ENCODE assay signal across 18 cellular contexts in the genomic region with DNA sequence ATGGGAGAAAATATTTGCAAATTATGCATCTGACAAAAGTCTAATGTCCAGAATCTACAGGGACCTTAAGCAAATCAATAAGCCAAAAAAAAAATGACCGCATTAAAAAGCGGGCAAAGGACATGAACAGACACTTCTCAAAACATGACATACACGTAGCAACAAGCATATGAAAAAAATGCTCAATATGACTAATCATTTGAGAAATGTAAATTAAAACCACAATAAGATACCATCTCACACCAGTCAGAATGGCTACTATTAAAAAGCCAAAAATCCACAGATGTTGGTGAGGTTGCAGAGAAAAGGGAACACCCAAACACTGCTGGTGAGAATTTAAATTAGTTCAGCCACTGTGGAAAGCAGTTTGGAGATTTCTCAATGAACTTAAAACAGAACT. TPM values are rescaled to one million over a fixed set of nuclear protein-coding genes. Genes with fewer than 3 reads are reported as not detected.
A peak's percentile ranks its signal among the peaks of the same experiment; 100 is the strongest.
DNase-seq lines count a peak whose midpoint lies in the region; ATAC-seq and TF ChIP-seq lines count a peak whose summit lies in the region.
"Had no signal": no experiment of that assay in that cellular context is flagged by ENCODE, and none has a peak within 500 bp of the region (broad histone marks: within the 10 kb centered on the region; RNA-seq: fewer than 3 reads in every experiment).

No MANE protein-coding gene starts in this region.

- TF ChIP-seq CTCF in MCF 10A (IDR thresholded peaks at IDR 0.05; ENCODE audit: unreplicated experiment) (no peak), breast epithelium (IDR thresholded peaks at IDR 0.05) (no peak), activated B cell treated with CpG ODN at 0.5 μM for 24 hours (IDR thresholded peaks at IDR 0.05) (no peak), fibroblast of mammary gland (conservative IDR thresholded peaks at IDR 0.05; ENCODE audit: control insufficient read depth, insufficient read depth, low read depth, low read length) (no peak)

- H3K36me3 Mint-ChIP-seq in MCF 10A (ENCODE audit: insufficient read depth, unreplicated experiment) (peaks cover 28% of the 10 kb centered on the region), activated B cell treated with CpG ODN at 0.5 μM for 24 hours (ENCODE audit: low read depth) (peaks cover 5% of the 10 kb centered on the region)
- H3K36me3 Mint-ChIP-seq: activated CD4-positive, alpha-beta memory T cell treated with anti-CD3 and anti-CD28 coated beads for 36 hours; CD4-positive, CD25-positive, alpha-beta regulatory T cell had no signal

- in situ Hi-C loops in ACHN (cut with HindIII; ENCODE audit: low pct_ligation_motif_present, low pct_unique_long_range_greater_than_20kb, low sequenced_read_pairs) = no loop called here
- in situ Hi-C loops in HAP-1 (cut with MboI; ENCODE audit: low sequenced_read_pairs) = no loop called here

- no peaks in the 10 kb centered on the region for H3K27me3 Mint-ChIP-seq in MCF 10A (ENCODE audit: insufficient read depth, unreplicated experiment)
- no peaks in the 10 kb centered on the region for H3K27me3 Mint-ChIP-seq in activated B cell treated with CpG ODN at 0.5 μM for 24 hours

- H3K4me3 Mint-ChIP-seq in MCF 10A (ENCODE audit: unreplicated experiment) = peak overlapping the region; percentile 28
- no peak overlapping the region for H3K4me3 Mint-ChIP-seq in activated B cell treated with CpG ODN at 0.5 μM for 24 hours
- H3K4me3 Mint-ChIP-seq: activated CD4-positive, alpha-beta memory T cell treated with anti-CD3 and anti-CD28 coated beads for 36 hours; activated T-cell treated with anti-CD3 and anti-CD28 coated beads, Interleukin-2, amount 50 U/mL, for 72 hours had no signal

- H3K36me3 ChIP-seq in breast epithelium = no peaks in the 10 kb centered on the region
- H3K36me3 ChIP-seq in HAP-1 (replicated peaks) = peaks cover 9% of the 10 kb centered on the region

- CTCF ChIA-PET in MCF 10A (lab: Yijun Ruan, JAX) = interaction anchor here (0.6 to 2.0 kb wide), 6 partner anchors 11 to 288 kb away, joined by 3 to 8 read pairs (median 3); no protein-coding TSS in a partner anchor
- CTCF ChIA-PET in activated B cell treated with CpG ODN at 0.5 μM for 24 hours (lab: Charles Lee) = no interaction called here

- H3K4me1 ChIP-seq in breast epithelium (peaks cover 0 to 4% of the 10 kb centered on the region in 2 donors), HAP-1 (peaks cover 18% of the 10 kb centered on the region)

- H3K4me3 ChIP-seq in breast epithelium (no peak overlapping the region), fibroblast of mammary gland (ENCODE audit: control insufficient read depth, low read depth, low read length) (no peak overlapping the region), HAP-1 (no peak overlapping the region)

- H3K27ac ChIP-seq in breast epithelium = no peak overlapping the region

- no peak for TF ChIP-seq POLR2A in breast epithelium (IDR thresholded peaks at IDR 0.05)

- H3K27ac Mint-ChIP-seq in MCF 10A (ENCODE audit: low read depth, unreplicated experiment) (peak overlapping the region; percentile 78), activated B cell treated with CpG ODN at 0.5 μM for 24 hours (peak overlapping the region; percentile 54)
- H3K27ac Mint-ChIP-seq: activated CD4-positive, alpha-beta memory T cell treated with anti-CD3 and anti-CD28 coated beads for 36 hours; activated T-cell treated with anti-CD3 and anti-CD28 coated beads, Interleukin-2, amount 50 U/mL, for 72 hours; CD4-positive, CD25-positive, alpha-beta regulatory T cell had no signal

- H3K27me3 ChIP-seq in breast epithelium (no peaks in the 10 kb centered on the region), HAP-1 (ENCODE audit: low read depth) (no peaks in the 10 kb centered on the region)

- DNase-seq in MCF 10A (ENCODE audit: unreplicated experiment) (peak; percentile 54), breast epithelium (ENCODE audit: low spot score in 2 of 2) (no peak), activated B cell treated with CpG ODN at 0.5 μM for 24 hours (no peak), fibroblast of mammary gland (ENCODE audit: low read depth) (peak; percentile 62), ACHN (no peak), HAP-1 (ENCODE audit: low spot score in 2 of 2) (no peak), activated gamma-delta T cell treated with Interleukin-2 at 50 U/mL for 16 hours (no peak)
- DNase-seq: 8988T; activated CD4-positive, alpha-beta memory T cell treated with anti-CD3 and anti-CD28 coated beads for 36 hours; activated T-cell treated with anti-CD3 and anti-CD28 coated beads, Interleukin-2, amount 50 U/mL, for 72 hours; CD4-positive, CD25-positive, alpha-beta regulatory T cell; head of caudate nucleus; islet precursor cell; OCI-M1; stimulated activated CD4-positive, alpha-beta T cell treated with anti-CD3 and anti-CD28 coated beads, Interleukin-4, amount 100 ng/mL, for 1 hour had no signal

- peak; percentile 41 for ATAC-seq in activated B cell treated with CpG ODN at 0.5 μM for 24 hours (ENCODE audit: low read depth)
- ATAC-seq in HG02981 (IDR thresholded peaks at IDR 0.05; ENCODE audit: unreplicated experiment) = no peak
- ATAC-seq: sciatic nerve, SK-N-SH treated with all-trans-retinoic acid at 6 μM for 48 hours had no signal

- H3K9me3 ChIP-seq in breast epithelium (peaks cover 0 to 7% of the 10 kb centered on the region in 2 donors), HAP-1 (peaks cover 2% of the 10 kb centered on the region)

- H3K4me1 Mint-ChIP-seq in MCF 10A (ENCODE audit: insufficient read depth, unreplicated experiment) (peaks cover 39% of the 10 kb centered on the region), activated B cell treated with CpG ODN at 0.5 μM for 24 hours (peaks cover 53% of the 10 kb centered on the region)
- H3K4me1 Mint-ChIP-seq: CD4-positive, CD25-positive, alpha-beta regulatory T cell had no signal

- intact Hi-C loops in MCF 10A (cut with micrococcal nuclease) = no loop called here
- intact Hi-C loops in breast epithelium (cut with DNase I; ENCODE audit: low total_unique reads) = no loop called here
- intact Hi-C loops in activated B cell treated with CpG ODN at 0.5 μM for 24 hours (cut with micrococcal nuclease) = no loop called here

- TSS peak; percentile 28 for BruUV-seq in MCF 10A (replicated peaks; lab: Mats Ljungman, UMichigan)

- POLR2A ChIA-PET in MCF 10A (lab: Yijun Ruan, JAX) (interaction anchor here (0.6 to 5.5 kb wide), 5 partner anchors 11 to 134 kb away, joined by 3 to 75 read pairs (median 4); a partner anchor contains a TSS), activated B cell treated with CpG ODN at 0.5 μM for 24 hours (lab: Charles Lee) (interaction anchor here (0.6 to 1.1 kb wide), 2 partner anchors 19 to 537 kb away, joined by 3 to 4 read pairs; no protein-coding TSS in a partner anchor)

- H3K9me3 Mint-ChIP-seq in MCF 10A (ENCODE audit: unreplicated experiment) = peaks cover 11% of the 10 kb centered on the region
- H3K9me3 Mint-ChIP-seq in activated B cell treated with CpG ODN at 0.5 μM for 24 hours = peaks cover 3% of the 10 kb centered on the region
- H3K9me3 Mint-ChIP-seq: activated CD4-positive, alpha-beta memory T cell treated with anti-CD3 and anti-CD28 coated beads for 36 hours had no signal

RNA-seq across cellular contexts. Expression of a gene that starts 16.1 kb away (rescaled TPM):
- 248 and 330 TPM in 2 replicates for total RNA-seq in MCF 10A (2022)
- total RNA-seq in breast epithelium = 100 to 1,000 TPM in 2 of 3 donors, 10 to 100 TPM in 1; 17.0 to 155 (median 101) TPM
- 50.0 and 53.1 TPM in 2 replicates for total RNA-seq in activated B cell treated with CpG ODN at 0.5 μM for 24 hours

Comparison
In these comparisons a context has a peak if more than half of its experiments do, and no peak if none do; other contexts are left out.
1. DNase-seq: peak in MCF 10A (single experiment) and fibroblast of mammary gland (single experiment); none in breast epithelium (0 of 2), activated B cell treated with CpG ODN at 0.5 μM for 24 hours (single experiment), ACHN (single experiment), HAP-1 (0 of 2) and activated gamma-delta T cell treated with Interleukin-2 at 50 U/mL for 16 hours (single experiment).